ENCODE assay signal across 1 cellular context in genomic region chr2:134420256-134420655, GRCh38.
TF ChIP-seq lines count a peak whose summit lies in the region.

No MANE protein-coding gene starts in this region.

TF ChIP-seq in GM23338, 12 proteins besides CTCF, POLR2A, EP300 and RAD21 (continued from another document):
- TF ChIP-seq ZNF114 (CRISPR knock-in tag; IDR thresholded peaks at IDR 0.05), result no peak
- no peak for TF ChIP-seq NANOG (IDR thresholded peaks at IDR 0.05; ENCODE audit: borderline replicate concordance)
